18 cellular contexts compared by ENCODE assay signal in the genomic region with DNA sequence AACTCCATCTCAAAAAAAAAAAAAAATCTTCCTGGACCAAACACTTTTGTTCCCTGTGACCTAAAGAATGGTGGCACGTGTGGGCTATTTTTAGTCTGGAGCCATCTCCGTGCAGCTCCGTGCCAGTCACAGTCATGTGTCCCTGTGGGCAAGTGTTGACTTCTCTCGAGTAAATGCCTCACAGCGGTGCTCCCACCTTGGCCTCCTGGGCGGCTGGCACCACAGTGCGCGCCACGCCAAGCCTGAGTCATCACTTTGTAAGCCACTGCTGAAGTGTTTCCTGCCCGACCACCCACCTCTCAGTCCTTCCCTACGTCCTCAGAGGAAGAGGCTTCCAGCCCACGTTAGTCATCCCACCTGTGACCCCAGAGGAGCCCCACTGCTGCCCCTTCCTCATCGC. TPM values are rescaled to one million over a fixed set of nuclear protein-coding genes. Genes with fewer than 3 reads are reported as not detected.
DNase-seq lines count a peak whose midpoint lies in the region; ATAC-seq, FAIRE-seq and TF ChIP-seq lines count a peak whose summit lies in the region.
"Had no signal": no experiment of that assay in that cellular context is flagged by ENCODE, and none has a peak within 500 bp of the region (broad histone marks: within the 10 kb centered on the region; RNA-seq: fewer than 3 reads in every experiment).

No MANE protein-coding gene starts in this region.

- peaks cover 0 to 17% of the 10 kb centered on the region in 2 donors for H3K36me3 ChIP-seq in small intestine (ENCODE audit: control insufficient read depth in 2 of 2, insufficient read depth in 2 of 2, low read length in 2 of 2)
- H3K36me3 ChIP-seq in Karpas-422 (ENCODE audit: insufficient read depth, low read length): no peaks in the 10 kb centered on the region
- H3K36me3 ChIP-seq: colonic mucosa had no signal

- H3K27me3 Mint-ChIP-seq in activated CD8-positive, alpha-beta T cell treated with anti-CD3 and anti-CD28 coated beads, Interleukin-2, amount 10 ng/mL, durations not matched to agents 7 days and 5 days (ENCODE audit: low read depth): no peaks in the 10 kb centered on the region
- H3K27me3 Mint-ChIP-seq: activated naive CD8-positive, alpha-beta T cell treated with anti-CD3 and anti-CD28 coated beads, Interleukin-2, amount 10 ng/mL, durations not matched to agents 7 days and 5 days had no signal

- no peaks in the 10 kb centered on the region for H3K4me1 ChIP-seq in small intestine (ENCODE audit: control insufficient read depth in 2 of 2, insufficient read depth in 1 of 2, low read depth in 1 of 2, low read length in 1 of 2)
- no peaks in the 10 kb centered on the region for H3K4me1 ChIP-seq in Karpas-422 (ENCODE audit: low read length)
- H3K4me1 ChIP-seq: colonic mucosa, esophagus squamous epithelium, tibial nerve had no signal

- H3K9me3 ChIP-seq in small intestine (ENCODE audit: control insufficient read depth, low read depth) (no peaks in the 10 kb centered on the region), Karpas-422 (ENCODE audit: low read length) (no peaks in the 10 kb centered on the region)
- H3K9me3 ChIP-seq: colonic mucosa, esophagus squamous epithelium, tibial nerve had no signal

- no peak for ATAC-seq in activated CD8-positive, alpha-beta T cell treated with anti-CD3 and anti-CD28 coated beads, Interleukin-2, amount 10 ng/mL, durations not matched to agents 7 days and 5 days

- DNase-seq in A172 (ENCODE audit: low spot score): peak; percentile 94
- peak; percentile 90 for DNase-seq in HT1080 (ENCODE audit: low read depth)
- no peak for DNase-seq in activated CD8-positive, alpha-beta T cell treated with anti-CD3 and anti-CD28 coated beads, Interleukin-2, amount 10 ng/mL, durations not matched to agents 7 days and 5 days
- peak; percentile 26 for DNase-seq in iris pigment epithelial cell (ENCODE audit: low read depth)
- DNase-seq in GM10266 (ENCODE audit: extremely low spot score): no peak
- DNase-seq in small intestine: no peak
- DNase-seq in Kasumi-1 (lab: John Stamatoyannopoulos, UW): no peak
- no peak for DNase-seq in Karpas-422
- DNase-seq: activated CD8-positive, alpha-beta memory T cell treated with anti-CD3 and anti-CD28 coated beads, Interleukin-2, amount 50 U/mL, for 48 hours; activated naive CD8-positive, alpha-beta T cell treated with anti-CD3 and anti-CD28 coated beads, Interleukin-2, amount 10 ng/mL, durations not matched to agents 7 days and 5 days; colonic mucosa; esophagus squamous epithelium; mesendoderm; NCI-H187 treated with DMSO at 0.1 percent for 48 hours; nucleus accumbens; stimulated activated CD4-positive, alpha-beta T cell treated with anti-CD3 and anti-CD28 coated beads, Interleukin-12 subunit alpha, Interleukin-12 subunit beta, amount 100 ng/mL, for 4 hours had no signal

- WGBS in small intestine, 3 donors: 80 to 95% (median 91%) methylated on average over 13 of the region's 13 CpGs

- H3K9me3 Mint-ChIP-seq in activated CD8-positive, alpha-beta T cell treated with anti-CD3 and anti-CD28 coated beads, Interleukin-2, amount 10 ng/mL, durations not matched to agents 7 days and 5 days (ENCODE audit: insufficient read depth): no peaks in the 10 kb centered on the region
- H3K9me3 Mint-ChIP-seq: activated naive CD8-positive, alpha-beta T cell treated with anti-CD3 and anti-CD28 coated beads, Interleukin-2, amount 10 ng/mL, durations not matched to agents 7 days and 5 days had no signal

- no peaks in the 10 kb centered on the region for H3K79me2 ChIP-seq in Karpas-422 (ENCODE audit: low read length)

- no peaks in the 10 kb centered on the region for H3K27me3 ChIP-seq in small intestine (ENCODE audit: control insufficient read depth in 2 of 2, insufficient read depth in 2 of 2, low read length in 2 of 2)
- H3K27me3 ChIP-seq in Karpas-422 (ENCODE audit: low read length): no peaks in the 10 kb centered on the region
- H3K27me3 ChIP-seq: colonic mucosa, esophagus squamous epithelium, tibial nerve had no signal

- FAIRE-seq in small intestine (lab: Jason Lieb, UNC): no peak

- H3K4me1 Mint-ChIP-seq in activated CD8-positive, alpha-beta T cell treated with anti-CD3 and anti-CD28 coated beads, Interleukin-2, amount 10 ng/mL, durations not matched to agents 7 days and 5 days (ENCODE audit: low read depth): peaks cover 11% of the 10 kb centered on the region

- no peak overlapping the region for H2AFZ ChIP-seq in Karpas-422 (ENCODE audit: low read length)

- peak overlapping the region; percentile 52 for H3K27ac Mint-ChIP-seq in activated CD8-positive, alpha-beta T cell treated with anti-CD3 and anti-CD28 coated beads, Interleukin-2, amount 10 ng/mL, durations not matched to agents 7 days and 5 days
- H3K27ac Mint-ChIP-seq: activated naive CD8-positive, alpha-beta T cell treated with anti-CD3 and anti-CD28 coated beads, Interleukin-2, amount 10 ng/mL, durations not matched to agents 7 days and 5 days had no signal

- H3K4me3 ChIP-seq in small intestine (ENCODE audit: low read depth in 1 of 2, low read length in 2 of 2): no peak overlapping the region
- H3K4me3 ChIP-seq in Karpas-422 (ENCODE audit: low read length): no peak overlapping the region
- H3K4me3 ChIP-seq: colonic mucosa, esophagus squamous epithelium, SK-N-MC, tibial nerve had no signal

- H3K4me2 ChIP-seq in Karpas-422 (ENCODE audit: low read depth, low read length, poor library complexity, severe bottlenecking): no peak overlapping the region

- POLR2A ChIA-PET in activated CD8-positive, alpha-beta T cell treated with anti-CD3 and anti-CD28 coated beads, Interleukin-2, amount 10 ng/mL, durations not matched to agents 7 days and 5 days (lab: Charles Lee): no interaction called here

- H3K4me3 Mint-ChIP-seq in activated CD8-positive, alpha-beta T cell treated with anti-CD3 and anti-CD28 coated beads, Interleukin-2, amount 10 ng/mL, durations not matched to agents 7 days and 5 days: no peak overlapping the region
- H3K4me3 Mint-ChIP-seq: activated naive CD8-positive, alpha-beta T cell treated with anti-CD3 and anti-CD28 coated beads, Interleukin-2, amount 10 ng/mL, durations not matched to agents 7 days and 5 days had no signal

- H3K9ac ChIP-seq in Karpas-422 (ENCODE audit: low read length): no peak overlapping the region

- CTCF ChIA-PET in activated CD8-positive, alpha-beta T cell treated with anti-CD3 and anti-CD28 coated beads, Interleukin-2, amount 10 ng/mL, durations not matched to agents 7 days and 5 days (lab: Charles Lee): interaction anchor here (1.3 kb wide), 1 partner anchor 369 kb away, joined by 3 read pairs; a partner anchor contains a TSS

- H3K36me3 Mint-ChIP-seq in activated CD8-positive, alpha-beta T cell treated with anti-CD3 and anti-CD28 coated beads, Interleukin-2, amount 10 ng/mL, durations not matched to agents 7 days and 5 days (ENCODE audit: low read depth): peaks cover 13% of the 10 kb centered on the region

- no peaks in the 10 kb centered on the region for H3K9me2 ChIP-seq in Karpas-422 (replicated peaks; ENCODE audit: insufficient read depth, low read length)

- no peaks in the 10 kb centered on the region for H4K20me1 ChIP-seq in Karpas-422 (ENCODE audit: insufficient read depth, low read depth, low read length)

- H3K27ac ChIP-seq in small intestine (ENCODE audit: low read depth in 1 of 2, low read length in 1 of 2): no peak overlapping the region
- no peak overlapping the region for H3K27ac ChIP-seq in Karpas-422 (ENCODE audit: low read length)
- H3K27ac ChIP-seq: colonic mucosa, esophagus squamous epithelium, SK-N-MC, tibial nerve had no signal

- no peak for TF ChIP-seq CTCF in GM10266 (IDR thresholded peaks at IDR 0.05; ENCODE audit: control insufficient read depth, insufficient read depth, low read depth, missing control alignments)

RNA-seq across cellular contexts. Expression of a gene that starts 10.9 kb away (rescaled TPM):
- 8.7 and 10.5 TPM in 2 replicates for total RNA-seq in A172 (2014; rRNA removed; shearing (Covaris generic))
- total RNA-seq in HT1080 (2014; rRNA removed; shearing (Covaris generic)): 8.0 and 11.5 TPM in 2 replicates
- 9.3 and 10.6 TPM in 2 replicates for polyA plus RNA-seq in HT1080 (2015; cell fraction: cytosol; rRNA removed)
- 43.2 and 54.6 TPM in 2 replicates for polyA plus RNA-seq in HT1080 (2015; cell fraction: nucleus; rRNA removed)
- total RNA-seq in activated CD8-positive, alpha-beta T cell treated with anti-CD3 and anti-CD28 coated beads, Interleukin-2, amount 10 ng/mL, durations not matched to agents 7 days and 5 days: 10 to 100 TPM; 47.6 to 53.6 TPM
- 100 to 1,000 TPM in 2 of 3 donors, 10 to 100 TPM in 1; 40.8 to 254 (median 207) TPM for polyA plus RNA-seq in small intestine
- total RNA-seq in Karpas-422 (2014; rRNA removed; shearing (Covaris generic); ENCODE audit: low replicate concordance): 21.7 and 55.7 TPM in 2 replicates

RNA-seq across cellular contexts. Expression of a gene that starts 11.1 kb away (rescaled TPM):
- total RNA-seq in A172 (2014; rRNA removed; shearing (Covaris generic)): 38.7 and 41.0 TPM in 2 replicates
- 40.8 and 45.3 TPM in 2 replicates for total RNA-seq in HT1080 (2014; rRNA removed; shearing (Covaris generic))
- polyA plus RNA-seq in HT1080 (2015; cell fraction: cytosol; rRNA removed): 42.9 and 43.9 TPM in 2 replicates
- polyA plus RNA-seq in HT1080 (2015; cell fraction: nucleus; rRNA removed): 40.1 and 43.7 TPM in 2 replicates
- total RNA-seq in activated CD8-positive, alpha-beta T cell treated with anti-CD3 and anti-CD28 coated beads, Interleukin-2, amount 10 ng/mL, durations not matched to agents 7 days and 5 days: 10 to 100 TPM; 25.2 to 28.0 TPM
- polyA plus RNA-seq in small intestine: 10 to 100 TPM in 1 of 3 donors, 1 to 10 TPM in 2; 7.8 to 21.1 (median 8.1) TPM
- 14.8 and 17.9 TPM in 2 replicates for total RNA-seq in Karpas-422 (2014; rRNA removed; shearing (Covaris generic); ENCODE audit: low replicate concordance)

RNA-seq across cellular contexts. Expression of a gene that starts 35.7 kb away (rescaled TPM):
- total RNA-seq in A172 (2014; rRNA removed; shearing (Covaris generic)): not detected in 2 replicates
- total RNA-seq in HT1080 (2014; rRNA removed; shearing (Covaris generic)): not detected in 2 replicates
- polyA plus RNA-seq in HT1080 (2015; cell fraction: cytosol; rRNA removed): not detected in 2 replicates
- 0.10 TPM in 1 of 2 replicates, not detected in the other for polyA plus RNA-seq in HT1080 (2015; cell fraction: nucleus; rRNA removed)
- total RNA-seq in activated CD8-positive, alpha-beta T cell treated with anti-CD3 and anti-CD28 coated beads, Interleukin-2, amount 10 ng/mL, durations not matched to agents 7 days and 5 days: not detected
- not detected for polyA plus RNA-seq in small intestine
- total RNA-seq in Karpas-422 (2014; rRNA removed; shearing (Covaris generic); ENCODE audit: low replicate concordance): not detected in 2 replicates
- total RNA-seq: activated naive CD8-positive, alpha-beta T cell treated with anti-CD3 and anti-CD28 coated beads, Interleukin-2, amount 10 ng/mL, durations not matched to agents 7 days and 5 days; colonic mucosa; esophagus squamous epithelium had no signal

RNA-seq across cellular contexts. Expression of a gene that starts 43.3 kb away (rescaled TPM):
- 56.7 and 121 TPM in 2 replicates for total RNA-seq in A172 (2014; rRNA removed; shearing (Covaris generic))
- total RNA-seq in HT1080 (2014; rRNA removed; shearing (Covaris generic)): 38.2 and 39.6 TPM in 2 replicates
- polyA plus RNA-seq in HT1080 (2015; cell fraction: cytosol; rRNA removed): 49.3 and 50.5 TPM in 2 replicates
- 82.2 and 88.7 TPM in 2 replicates for polyA plus RNA-seq in HT1080 (2015; cell fraction: nucleus; rRNA removed)
- 100 to 1,000 TPM; 220 to 247 TPM for total RNA-seq in activated CD8-positive, alpha-beta T cell treated with anti-CD3 and anti-CD28 coated beads, Interleukin-2, amount 10 ng/mL, durations not matched to agents 7 days and 5 days
- 10 to 100 TPM; 37.6 to 44.7 (median 37.8) TPM for polyA plus RNA-seq in small intestine
- total RNA-seq in Karpas-422 (2014; rRNA removed; shearing (Covaris generic); ENCODE audit: low replicate concordance): 92.4 and 147 TPM in 2 replicates

RNA-seq across cellular contexts. Expression of a gene that starts 48.2 kb away (rescaled TPM):
- 0.22 TPM in 1 of 2 replicates, not detected in the other for total RNA-seq in A172 (2014; rRNA removed; shearing (Covaris generic))
- total RNA-seq in HT1080 (2014; rRNA removed; shearing (Covaris generic)): 1.4 and 2.1 TPM in 2 replicates
- 6.8 and 7.9 TPM in 2 replicates for polyA plus RNA-seq in HT1080 (2015; cell fraction: cytosol; rRNA removed)
- polyA plus RNA-seq in HT1080 (2015; cell fraction: nucleus; rRNA removed): 3.3 and 3.7 TPM in 2 replicates
- not detected for total RNA-seq in activated CD8-positive, alpha-beta T cell treated with anti-CD3 and anti-CD28 coated beads, Interleukin-2, amount 10 ng/mL, durations not matched to agents 7 days and 5 days
- under 1 TPM in 1 of 3 donors, not detected in 2; 0.07 TPM for polyA plus RNA-seq in small intestine
- total RNA-seq in Karpas-422 (2014; rRNA removed; shearing (Covaris generic); ENCODE audit: low replicate concordance): 0.34 and 2.3 TPM in 2 replicates
- total RNA-seq: activated naive CD8-positive, alpha-beta T cell treated with anti-CD3 and anti-CD28 coated beads, Interleukin-2, amount 10 ng/mL, durations not matched to agents 7 days and 5 days; colonic mucosa; esophagus squamous epithelium; tibial nerve had no signal

Comparison
In these comparisons a context has a peak if more than half of its experiments do, and no peak if none do; other contexts are left out.
1. DNase-seq: peak in A172 (single experiment), HT1080 (single experiment) and iris pigment epithelial cell (single experiment); none in activated CD8-positive, alpha-beta T cell treated with anti-CD3 and anti-CD28 coated beads, Interleukin-2, amount 10 ng/mL, durations not matched to agents 7 days and 5 days (single experiment), GM10266 (single experiment), small intestine (single experiment), Kasumi-1 (0 of 2) and Karpas-422 (single experiment).